In the genomic region with DNA sequence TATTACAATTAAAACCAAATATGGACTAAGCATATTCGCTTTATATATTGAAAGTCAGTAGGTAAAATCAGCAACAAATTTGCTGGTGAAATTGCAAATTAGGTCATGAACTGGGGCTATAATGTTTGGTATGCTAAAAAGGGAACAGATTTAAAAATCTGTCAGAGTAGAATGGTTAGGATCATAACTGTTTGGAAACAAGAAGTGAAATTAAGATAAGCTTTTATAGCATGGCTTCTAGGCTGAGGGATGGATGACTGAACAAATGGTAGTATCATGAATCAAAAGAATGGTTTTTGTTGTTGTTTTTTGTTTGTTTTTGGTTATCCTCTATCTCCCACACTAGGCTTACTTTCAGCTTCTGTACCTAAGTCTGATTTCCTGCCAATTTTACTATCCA, we compare ENCODE assay signal across 20 cellular contexts.
DNase-seq lines count a peak whose midpoint lies in the region; ATAC-seq and TF ChIP-seq lines count a peak whose summit lies in the region.
"Had no signal": no experiment of that assay in that cellular context is flagged by ENCODE, and none has a peak within 500 bp of the region (broad histone marks: within the 10 kb centered on the region; RNA-seq: fewer than 3 reads in every experiment).

No MANE protein-coding gene starts in this region.

- H3K27me3 ChIP-seq in neural progenitor cell: no peaks in the 10 kb centered on the region
- H3K27me3 ChIP-seq: colonic mucosa, sigmoid colon had no signal

- no peaks in the 10 kb centered on the region for H3K4me1 ChIP-seq in neural progenitor cell
- H3K4me1 ChIP-seq: colonic mucosa, sigmoid colon had no signal

- H2AFZ ChIP-seq in neural progenitor cell (replicated peaks): no peak overlapping the region

- ATAC-seq in GM18502 (IDR thresholded peaks at IDR 0.05; ENCODE audit: poor library complexity, unreplicated experiment) (peak; percentile 24), GM21515 (IDR thresholded peaks at IDR 0.05; ENCODE audit: unreplicated experiment) (peak; percentile 33), HG03354 (IDR thresholded peaks at IDR 0.05; ENCODE audit: poor library complexity, severe bottlenecking, unreplicated experiment) (peak; percentile 22), esophagus mucosa (no peak)

- no peak overlapping the region for H3K4me3 Mint-ChIP-seq in activated naive CD8-positive, alpha-beta T cell treated with anti-CD3 and anti-CD28 coated beads for 36 hours
- no peak overlapping the region for H3K4me3 Mint-ChIP-seq in neural progenitor cell

- H3K4me3 ChIP-seq in neural progenitor cell: no peak overlapping the region
- H3K4me3 ChIP-seq: colonic mucosa, sigmoid colon had no signal

- no peak for TF ChIP-seq CTCF in neural progenitor cell (IDR thresholded peaks at IDR 0.05)

- H4K20me1 ChIP-seq in neural progenitor cell (ENCODE audit: low read depth): no peaks in the 10 kb centered on the region

- H3K27me3 Mint-ChIP-seq in activated naive CD8-positive, alpha-beta T cell treated with anti-CD3 and anti-CD28 coated beads for 36 hours: no peaks in the 10 kb centered on the region
- H3K27me3 Mint-ChIP-seq in neural progenitor cell (ENCODE audit: insufficient read depth, low read depth): peaks cover 2% of the 10 kb centered on the region

- H3K4me2 ChIP-seq in neural progenitor cell: no peak overlapping the region
- H3K4me2 ChIP-seq: KMS-11 had no signal

- H3K27ac ChIP-seq in neural progenitor cell: no peak overlapping the region
- H3K27ac ChIP-seq: colonic mucosa, KMS-11, RWPE1, sigmoid colon had no signal

- no peaks in the 10 kb centered on the region for H3K36me3 Mint-ChIP-seq in activated naive CD8-positive, alpha-beta T cell treated with anti-CD3 and anti-CD28 coated beads for 36 hours
- no peaks in the 10 kb centered on the region for H3K36me3 Mint-ChIP-seq in neural progenitor cell

- no peak overlapping the region for H3K9ac ChIP-seq in neural progenitor cell
- H3K9ac ChIP-seq: KMS-11 had no signal

- no peaks in the 10 kb centered on the region for H3K36me3 ChIP-seq in neural progenitor cell
- H3K36me3 ChIP-seq: colonic mucosa, sigmoid colon had no signal

- peak overlapping the region; percentile 54 for H3K27ac Mint-ChIP-seq in activated naive CD8-positive, alpha-beta T cell treated with anti-CD3 and anti-CD28 coated beads for 36 hours
- H3K27ac Mint-ChIP-seq in neural progenitor cell: no peak overlapping the region

- H3F3A ChIP-seq in neural progenitor cell (ENCODE audit: low read depth): no peaks in the 10 kb centered on the region

- H3K79me2 ChIP-seq in neural progenitor cell (ENCODE audit: low read depth): no peaks in the 10 kb centered on the region

- H3K9me3 Mint-ChIP-seq in activated naive CD8-positive, alpha-beta T cell treated with anti-CD3 and anti-CD28 coated beads for 36 hours: peaks cover 1% of the 10 kb centered on the region
- H3K9me3 Mint-ChIP-seq in neural progenitor cell: no peaks in the 10 kb centered on the region

- DNase-seq in activated naive CD8-positive, alpha-beta T cell treated with anti-CD3 and anti-CD28 coated beads for 36 hours: no peak
- DNase-seq in NCI-H69 (lab: John Stamatoyannopoulos, UW) (no peak), neural progenitor cell (ENCODE audit: low spot score) (no peak), A172 (ENCODE audit: low spot score) (no peak)
- DNase-seq: activated CD4-positive, alpha-beta T cell treated with anti-CD3 and anti-CD28 coated beads, Interleukin-2, amount 50 U/mL, for 48 hours; activated naive CD4-positive, alpha-beta T cell treated with anti-CD3 and anti-CD28 coated beads, Interleukin-2, amount 50 U/mL, for 16 hours; activated T-cell treated with anti-CD3 and anti-CD28 coated beads, Interleukin-2, amount 50 U/mL, for 1 hour; colonic mucosa; foreskin fibroblast; NCI-H1417 treated with DMSO at 0.1 percent for 48 hours; NCI-H2171; NCI-H82; sigmoid colon; stimulated activated CD4-positive, alpha-beta T cell treated with anti-CD3 and anti-CD28 coated beads, Interleukin-1b, Interleukin-23, amount 100 ng/mL, for 48 hours had no signal

- H3K9me3 ChIP-seq in neural progenitor cell (ENCODE audit: low read depth): no peaks in the 10 kb centered on the region
- H3K9me3 ChIP-seq: colonic mucosa, sigmoid colon had no signal

- H3K4me1 Mint-ChIP-seq in activated naive CD8-positive, alpha-beta T cell treated with anti-CD3 and anti-CD28 coated beads for 36 hours: no peaks in the 10 kb centered on the region
- H3K4me1 Mint-ChIP-seq in neural progenitor cell: no peaks in the 10 kb centered on the region
